Comparison of ENCODE assay signal across 1 cellular context in the genomic region with DNA sequence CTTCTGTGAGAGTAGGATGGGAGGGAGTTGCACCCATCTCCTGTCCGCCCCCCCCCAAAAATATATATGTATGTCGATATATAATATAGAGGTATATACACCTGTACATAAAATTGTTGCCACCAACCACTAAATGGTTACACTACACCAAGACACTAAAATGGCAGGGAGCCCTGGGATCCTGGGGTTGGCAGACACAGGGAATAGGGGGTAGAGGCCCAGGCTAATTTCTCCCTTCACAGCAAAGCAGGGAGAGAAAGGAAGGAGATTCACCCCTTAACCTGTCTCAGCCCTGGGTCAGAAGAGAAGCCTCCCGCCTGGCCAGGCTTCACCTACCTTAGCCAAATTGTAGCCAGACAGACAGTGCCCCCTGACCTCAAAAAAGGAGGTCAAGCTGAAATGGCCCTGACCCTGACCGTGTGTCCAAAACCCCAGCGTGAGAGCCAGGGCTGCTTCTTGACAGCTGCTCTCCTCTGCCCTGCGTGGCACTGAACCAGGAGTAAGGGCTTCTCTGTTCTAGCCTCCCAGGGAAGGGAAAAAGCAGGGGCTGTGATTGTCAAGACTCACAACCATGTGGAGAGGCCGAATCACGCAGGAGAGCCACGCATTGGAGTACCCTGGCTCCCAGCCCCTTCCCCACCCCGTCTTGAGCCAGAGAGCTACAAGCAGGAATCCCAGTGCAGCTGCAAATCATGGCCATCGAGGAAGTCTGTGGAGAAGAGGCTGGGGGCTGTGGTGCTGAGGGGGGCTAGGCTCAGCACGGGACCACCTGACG.
TF ChIP-seq lines count a peak whose summit lies in the region.

No MANE protein-coding gene starts in this region.

TF ChIP-seq in K562, 482 proteins besides CTCF, POLR2A, EP300 and RAD21:
- TF ChIP-seq ZNF316 (IDR thresholded peaks at IDR 0.05), result no peak
- TF ChIP-seq RBM22 (IDR thresholded peaks at IDR 0.05; ENCODE audit: low read depth, low read length, poor library complexity, severe bottlenecking), result peak; percentile 37
